29 cellular contexts compared by ENCODE assay signal in the genomic region with DNA sequence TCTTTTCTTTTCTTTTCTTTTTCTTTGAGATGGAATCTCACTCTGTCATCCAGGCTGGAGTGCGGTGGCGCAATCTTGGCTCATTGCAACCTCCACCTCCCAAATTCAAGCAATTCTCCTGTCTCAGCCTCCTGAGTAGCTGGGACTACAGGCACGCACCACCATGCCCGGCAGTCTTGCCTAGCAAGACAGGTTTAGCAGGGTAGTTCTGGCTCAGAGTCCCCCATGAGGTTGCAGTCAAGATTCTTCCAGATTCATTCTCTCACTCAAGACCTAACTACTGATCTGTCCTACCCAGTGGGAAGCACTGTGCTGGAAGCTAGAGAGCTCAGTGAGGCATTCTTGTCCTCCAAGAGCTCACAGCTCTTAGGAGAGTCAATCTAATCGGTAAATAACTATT. TPM values are rescaled to one million over a fixed set of nuclear protein-coding genes. Genes with fewer than 3 reads are reported as not detected.
"Had no signal": no experiment of that assay in that cellular context is flagged by ENCODE, and none has a peak within 500 bp of the region (broad histone marks: within the 10 kb centered on the region; RNA-seq: fewer than 3 reads in every experiment).

No MANE protein-coding gene starts in this region.

- H3K9me3 Mint-ChIP-seq: activated CD4-positive, alpha-beta T cell treated with anti-CD3 and anti-CD28 coated beads, Interleukin-2, amount 10 ng/mL, durations not matched to agents 24 days and 14 days; activated CD8-positive, alpha-beta T cell treated with anti-CD3 and anti-CD28 coated beads for 36 hours; activated naive CD4-positive, alpha-beta T cell treated with anti-CD3 and anti-CD28 coated beads, Interleukin-2, amount 50 U/mL, for 24 hours; activated T-cell treated with anti-CD3 and anti-CD28 coated beads, Interleukin-2, amount 50 U/mL, for 4 hours; activated T-helper 2 cell treated with anti-CD3 and anti-CD28 coated beads, Interferon-gamma antibody, Interleukin-2, Interleukin-4, amounts not matched to agents 10 μg/mL and 5 μg/mL and 100 μg/mL, durations not matched to agents 14 hours and 24 hours and 36 hours; effector memory CD8-positive, alpha-beta T cell; natural killer cell had no signal

- H3K36me3 ChIP-seq: heart right ventricle, left lung, lower lobe of right lung, right lobe of liver, transverse colon, vagina had no signal

- H3K27ac ChIP-seq: body of pancreas, coronary artery, dorsolateral prefrontal cortex, foreskin keratinocyte, heart right ventricle, left lung, lower lobe of right lung, right lobe of liver, transverse colon, vagina had no signal

- ATAC-seq: activated CD8-positive, alpha-beta T cell treated with anti-CD3 and anti-CD28 coated beads for 36 hours; activated T-cell treated with anti-CD3 and anti-CD28 coated beads, Interleukin-2, amount 50 U/mL, for 4 hours; body of pancreas; effector memory CD8-positive, alpha-beta T cell; esophagus mucosa; foreskin keratinocyte; heart right ventricle; left lung; lower lobe of right lung; natural killer cell; right lobe of liver; T-helper 17 cell had no signal

- H3K4me3 ChIP-seq: body of pancreas, coronary artery, dorsolateral prefrontal cortex, heart right ventricle, left lung, lower lobe of right lung, right lobe of liver, transverse colon, vagina had no signal

- H3K4me1 ChIP-seq: foreskin keratinocyte, left lung, lower lobe of right lung had no signal

- DNase-seq: activated CD4-positive, alpha-beta T cell treated with anti-CD3 and anti-CD28 coated beads, Interleukin-2, amount 10 ng/mL, durations not matched to agents 24 days and 14 days; activated CD4-positive, CD25-positive, alpha-beta regulatory T cell treated with anti-CD3 and anti-CD28 coated beads, Interleukin-2, amount 50 U/mL, for 72 hours; activated CD8-positive, alpha-beta T cell treated with anti-CD3 and anti-CD28 coated beads for 36 hours; activated T-cell treated with anti-CD3 and anti-CD28 coated beads, Interleukin-2, amount 50 U/mL, for 4 hours; anterior cingulate cortex; body of pancreas; cerebellar nuclear complex; effector memory CD8-positive, alpha-beta T cell; foreskin keratinocyte; heart right ventricle; kidney glomerular epithelial cell; left lung; lower lobe of right lung; mesenchymal stem cell; natural killer cell; stimulated activated CD4-positive, alpha-beta T cell treated with anti-CD3 and anti-CD28 coated beads, Interleukin-2, amount 100 ng/mL, for 48 hours; stimulated activated naive CD4-positive, alpha-beta T cell treated with Interleukin-2 at 50 U/mL for 16 hours; T-helper 17 cell; T1000; transverse colon had no signal

- H3K27me3 Mint-ChIP-seq: activated naive CD4-positive, alpha-beta T cell treated with anti-CD3 and anti-CD28 coated beads, Interleukin-2, amount 50 U/mL, for 24 hours; effector memory CD8-positive, alpha-beta T cell; T-helper 17 cell had no signal

- H3K4me3 Mint-ChIP-seq: activated CD4-positive, alpha-beta T cell treated with anti-CD3 and anti-CD28 coated beads, Interleukin-2, amount 10 ng/mL, durations not matched to agents 24 days and 14 days; activated CD8-positive, alpha-beta T cell treated with anti-CD3 and anti-CD28 coated beads for 36 hours; activated naive CD4-positive, alpha-beta T cell treated with anti-CD3 and anti-CD28 coated beads, Interleukin-2, amount 50 U/mL, for 24 hours; activated T-cell treated with anti-CD3 and anti-CD28 coated beads, Interleukin-2, amount 50 U/mL, for 4 hours; effector memory CD8-positive, alpha-beta T cell; natural killer cell; T-helper 17 cell had no signal

- H3K36me3 Mint-ChIP-seq: activated naive CD4-positive, alpha-beta T cell treated with anti-CD3 and anti-CD28 coated beads, Interleukin-2, amount 50 U/mL, for 24 hours; natural killer cell had no signal

- H3K27me3 ChIP-seq: body of pancreas, dorsolateral prefrontal cortex, foreskin keratinocyte, heart right ventricle, left lung, right lobe of liver, transverse colon, vagina had no signal

- H3K27ac Mint-ChIP-seq: activated CD4-positive, alpha-beta T cell treated with anti-CD3 and anti-CD28 coated beads, Interleukin-2, amount 10 ng/mL, durations not matched to agents 24 days and 14 days; activated CD8-positive, alpha-beta T cell treated with anti-CD3 and anti-CD28 coated beads for 36 hours; activated naive CD4-positive, alpha-beta T cell treated with anti-CD3 and anti-CD28 coated beads, Interleukin-2, amount 50 U/mL, for 24 hours; activated T-helper 2 cell treated with anti-CD3 and anti-CD28 coated beads, Interferon-gamma antibody, Interleukin-2, Interleukin-4, amounts not matched to agents 10 μg/mL and 5 μg/mL and 100 μg/mL, durations not matched to agents 14 hours and 24 hours and 36 hours; effector memory CD8-positive, alpha-beta T cell; natural killer cell; T-helper 17 cell had no signal

- FAIRE-seq: endothelial cell of umbilical vein had no signal

- H3K9me3 ChIP-seq: body of pancreas, left lung, lower lobe of right lung, right lobe of liver, transverse colon, vagina had no signal

RNA-seq across cellular contexts. Expression of gene ZAP70, which starts 17.6 kb away (rescaled TPM):
- total RNA-seq: endothelial cell of umbilical vein, foreskin keratinocyte, renal cortical epithelial cell had no signal
